Comparison of ENCODE assay signal across 22 cellular contexts in genomic region chr1:63152572-63152971, GRCh38.
"Had no signal": no experiment of that assay in that cellular context is flagged by ENCODE, and none has a peak within 500 bp of the region (broad histone marks: within the 10 kb centered on the region; RNA-seq: fewer than 3 reads in every experiment).

No MANE protein-coding gene starts in this region.

- H3K4me3 ChIP-seq: coronary artery, gastrocnemius medialis, heart right ventricle, lung, stomach, thoracic aorta, transverse colon had no signal

- H3K27ac ChIP-seq: coronary artery, gastrocnemius medialis, heart right ventricle, neutrophil, stomach, thoracic aorta, transverse colon had no signal

- H3K36me3 Mint-ChIP-seq: immature natural killer cell; naive thymus-derived CD8-positive, alpha-beta T cell had no signal

- H3K27me3 ChIP-seq: gastrocnemius medialis had no signal

- H3K27ac Mint-ChIP-seq: endodermal cell; immature natural killer cell; naive thymus-derived CD8-positive, alpha-beta T cell had no signal

- H3K4me1 ChIP-seq: gastrocnemius medialis, heart right ventricle, stomach, transverse colon had no signal

- H3K9me3 ChIP-seq: gastrocnemius medialis, neutrophil, stomach, thoracic aorta, transverse colon had no signal

- ATAC-seq: esophagus mucosa; gastrocnemius medialis; heart right ventricle; left cardiac atrium; left ventricle myocardium superior; naive thymus-derived CD8-positive, alpha-beta T cell; right cardiac atrium had no signal

- DNase-seq: effector CD4-positive, alpha-beta T cell; endodermal cell; gastrocnemius medialis; heart right ventricle; hypothalamus; immature natural killer cell; left cardiac atrium; left ventricle myocardium superior; mesenchymal stem cell; naive thymus-derived CD8-positive, alpha-beta T cell; right cardiac atrium; small intestine; stimulated activated CD4-positive, alpha-beta T cell treated with anti-CD3 and anti-CD28 coated beads, Interleukin-12 subunit alpha, Interleukin-12 subunit beta, amount 100 ng/mL, for 4 hours; stimulated activated naive CD4-positive, alpha-beta T cell; stomach; substantia nigra; transverse colon had no signal

- H3K4me3 Mint-ChIP-seq: endodermal cell; immature natural killer cell; naive thymus-derived CD8-positive, alpha-beta T cell had no signal

- H3K36me3 ChIP-seq: gastrocnemius medialis, heart right ventricle, neutrophil, stomach, thoracic aorta, transverse colon had no signal

- H3K9me3 Mint-ChIP-seq: endodermal cell; naive thymus-derived CD8-positive, alpha-beta T cell had no signal

- H3K4me1 Mint-ChIP-seq: immature natural killer cell; naive thymus-derived CD8-positive, alpha-beta T cell had no signal
